In genomic region chr6:158818580-158819212, GRCh38 we compare ENCODE assay signal across 8 cellular contexts. TPM values are rescaled to one million over a fixed set of nuclear protein-coding genes. Genes with fewer than 3 reads are reported as not detected.
DNase-seq lines count a peak whose midpoint lies in the region; ATAC-seq and TF ChIP-seq lines count a peak whose summit lies in the region.

No MANE protein-coding gene starts in this region.

- H3K4me1 Mint-ChIP-seq in CD14-positive monocyte (peaks cover 47% of the 10 kb centered on the region), type B pancreatic cell (ENCODE audit: unreplicated experiment) (peaks cover 31% of the 10 kb centered on the region)

- no peaks in the 10 kb centered on the region for H3K9me3 Mint-ChIP-seq in CD14-positive monocyte
- peaks cover 5% of the 10 kb centered on the region for H3K9me3 Mint-ChIP-seq in type B pancreatic cell

- TF ChIP-seq EP300 in gastroesophageal sphincter (IDR thresholded peaks at IDR 0.05) = no peak

- intact Hi-C loops in CD14-positive monocyte (cut with micrococcal nuclease) = loop anchor here (2.0 to 5.0 kb wide), 3 partner anchors 34 to 54 kb away; no protein-coding TSS in a partner anchor

- H4K20me1 ChIP-seq in osteoblast (ENCODE audit: insufficient read depth, low read length) = no peaks in the 10 kb centered on the region

- 1 to 2% methylated on average over 9 to 18 of the region's 63 CpGs for WGBS in gastroesophageal sphincter (ENCODE audit: low coverage in 1 of 2), 2 donors

- H3K4me3 Mint-ChIP-seq in CD14-positive monocyte (peak overlapping the region; percentile 73 to 100), type B pancreatic cell (peak overlapping the region; percentile 100)

- H3K4me2 ChIP-seq in osteoblast (ENCODE audit: insufficient read depth, low read length) = peak overlapping the region; percentile 88

- peaks cover 0 to 3% (median 3%) of the 10 kb centered on the region in 3 donors for H3K27me3 Mint-ChIP-seq in CD14-positive monocyte (ENCODE audit: low read depth in 3 of 3)
- peaks cover 6% of the 10 kb centered on the region for H3K27me3 Mint-ChIP-seq in type B pancreatic cell

- ATAC-seq in GM19372 (IDR thresholded peaks at IDR 0.05; ENCODE audit: low read depth, unreplicated experiment) = peak; percentile 32
- peak; percentile 27 for ATAC-seq in HG03442 (IDR thresholded peaks at IDR 0.05; ENCODE audit: unreplicated experiment)
- ATAC-seq in RWPE2 (ENCODE audit: low read depth) = peak; percentile 58
- ATAC-seq in gastroesophageal sphincter = peak; percentile 60

- DNase-seq in CD14-positive monocyte (ENCODE audit: low spot score) (peak; percentile 63), RWPE2 (ENCODE audit: low spot score) (peak; percentile 76), osteoblast (ENCODE audit: insufficient read length, low spot score, missing footprints) (peak; percentile 97), type B pancreatic cell (ENCODE audit: extremely low spot score, unreplicated experiment) (peak; percentile 76)
- peak; percentile 49 for DNase-seq in activated gamma-delta T cell treated with anti-CD3 and anti-CD28 coated beads, Interleukin-2, amount 50 U/mL, for 16 hours (ENCODE audit: low read depth)

- H3K4me1 ChIP-seq in RWPE2 (ENCODE audit: insufficient read depth, poor library complexity, severe bottlenecking) (peaks cover 33% of the 10 kb centered on the region), gastroesophageal sphincter (peaks cover 0 to 52% (median 13%) of the 10 kb centered on the region in 3 donors), osteoblast (ENCODE audit: insufficient read depth, low read length) (peaks cover 44% of the 10 kb centered on the region)

- H3K27ac ChIP-seq in RWPE2 (ENCODE audit: poor library complexity, severe bottlenecking) (peak overlapping the region; percentile 86), gastroesophageal sphincter (peak overlapping the region; percentile 95 to 100 (median 99)), osteoblast (ENCODE audit: low read depth, low read length) (no peak overlapping the region)

- H3K9me3 ChIP-seq in RWPE2 (ENCODE audit: severe bottlenecking) = no peaks in the 10 kb centered on the region
- no peaks in the 10 kb centered on the region for H3K9me3 ChIP-seq in gastroesophageal sphincter
- no peaks in the 10 kb centered on the region for H3K9me3 ChIP-seq in osteoblast (ENCODE audit: low read depth, low read length)

- TF ChIP-seq CTCF in CD14-positive monocyte (IDR thresholded peaks at IDR 0.05) (no peak), RWPE2 (IDR thresholded peaks at IDR 0.05; ENCODE audit: poor library complexity, severe bottlenecking) (no peak), gastroesophageal sphincter (IDR thresholded peaks at IDR 0.05) (no peak), osteoblast (IDR thresholded peaks at IDR 0.05; ENCODE audit: extremely low read depth, low read depth, low read length) (no peak), type B pancreatic cell (conservative IDR thresholded peaks at IDR 0.05) (no peak)

- H2AFZ ChIP-seq in osteoblast (ENCODE audit: low read length) = no peak overlapping the region

- H3K27me3 ChIP-seq in RWPE2 (ENCODE audit: insufficient read depth, poor library complexity, severe bottlenecking) (no peaks in the 10 kb centered on the region), gastroesophageal sphincter (no peaks in the 10 kb centered on the region), osteoblast (ENCODE audit: insufficient read depth, low read length) (no peaks in the 10 kb centered on the region)

- peak overlapping the region; percentile 85 to 98 (median 91) for H3K27ac Mint-ChIP-seq in CD14-positive monocyte
- peak overlapping the region; percentile 62 for H3K27ac Mint-ChIP-seq in type B pancreatic cell

- H3K36me3 ChIP-seq in RWPE2 (ENCODE audit: low read depth) (peaks cover 43% of the 10 kb centered on the region), gastroesophageal sphincter (peaks cover 0 to 8% of the 10 kb centered on the region in 2 donors), osteoblast (ENCODE audit: insufficient read depth, low read length) (no peaks in the 10 kb centered on the region)

- no peak for TF ChIP-seq POLR2A in gastroesophageal sphincter (IDR thresholded peaks at IDR 0.05)

- H3K4me3 ChIP-seq in RWPE2 (ENCODE audit: severe bottlenecking) = peak overlapping the region; percentile 99
- peak overlapping the region; percentile 78 to 98 for H3K4me3 ChIP-seq in gastroesophageal sphincter
- H3K4me3 ChIP-seq in osteoblast (ENCODE audit: insufficient read depth, low read length) = peak overlapping the region; percentile 76

- peaks cover 41% of the 10 kb centered on the region for H3K79me2 ChIP-seq in osteoblast (ENCODE audit: insufficient read depth, low read length)

- peaks cover 34 to 35% of the 10 kb centered on the region in 2 donors for H3K36me3 Mint-ChIP-seq in CD14-positive monocyte
- peaks cover 40% of the 10 kb centered on the region for H3K36me3 Mint-ChIP-seq in type B pancreatic cell

RNA-seq across cellular contexts. Expression of gene EZR, which starts 0.5 kb away (rescaled TPM):
- 10 to 100 TPM; 86.3 to 95.8 TPM for polyA plus RNA-seq in CD14-positive monocyte
- total RNA-seq in gastroesophageal sphincter (100 to 1,000 TPM in 3 of 4 donors, 10 to 100 TPM in 1; 88.0 to 190 (median 177) TPM), osteoblast (69.8 and 89.4 TPM in 2 replicates), type B pancreatic cell (ENCODE audit: low replicate concordance) (166 and 349 TPM in 2 replicates)
